In genomic region chr10:113704637-113705343, GRCh38 we compare ENCODE assay signal across 9 cellular contexts. TPM values are rescaled to one million over a fixed set of nuclear protein-coding genes. Genes with fewer than 3 reads are reported as not detected.
DNase-seq lines count a peak whose midpoint lies in the region; ATAC-seq and TF ChIP-seq lines count a peak whose summit lies in the region.
"Had no signal": no experiment of that assay in that cellular context is flagged by ENCODE, and none has a peak within 500 bp of the region (broad histone marks: within the 10 kb centered on the region; RNA-seq: fewer than 3 reads in every experiment).

No MANE protein-coding gene starts in this region.

- TF ChIP-seq CTCF in WTC11 (IDR thresholded peaks at IDR 0.05) (no peak), sigmoid colon (IDR thresholded peaks at IDR 0.05) (peak in 3 of 4 experiments; percentile 55 to 63 (median 58))

- H3K36me3 Mint-ChIP-seq in WTC11: no peaks in the 10 kb centered on the region

- H3K9me3 ChIP-seq in sigmoid colon: no peaks in the 10 kb centered on the region

- POLR2A ChIA-PET in WTC11 (lab: Charles Lee): no interaction called here

- H3K27me3 Mint-ChIP-seq in WTC11 (ENCODE audit: low read depth): no peaks in the 10 kb centered on the region
- H3K27me3 Mint-ChIP-seq: activated naive CD8-positive, alpha-beta T cell treated with anti-CD3 and anti-CD28 coated beads, Interleukin-2, amount 10 ng/mL, durations not matched to agents 7 days and 5 days had no signal

- WGBS in sigmoid colon, 2 donors: 42 to 61% methylated on average over 6 of the region's 6 CpGs

- peak; percentile 14 for DNase-seq in activated CD4-positive, alpha-beta T cell treated with anti-CD3 and anti-CD28 coated beads for 48 hours
- no peak for DNase-seq in activated CD4-positive, alpha-beta T cell treated with anti-CD3 and anti-CD28 coated beads for 1 hour
- DNase-seq in Kasumi-1 (lab: John Stamatoyannopoulos, UW): peak; percentile 54 to 75
- no peak for DNase-seq in WTC11 (ENCODE audit: low spot score)
- DNase-seq in Right ventricle myocardium superior: no peak
- DNase-seq in sigmoid colon: no peak
- no peak for DNase-seq in T-helper 9 cell
- DNase-seq: activated naive CD8-positive, alpha-beta T cell treated with anti-CD3 and anti-CD28 coated beads, Interleukin-2, amount 10 ng/mL, durations not matched to agents 7 days and 5 days had no signal

- intact Hi-C loops in Right ventricle myocardium superior (cut with DNase I): loop anchor here (5.0 kb wide), 1 partner anchor 398 kb away; no protein-coding TSS in a partner anchor
- intact Hi-C loops in sigmoid colon (cut with DNase I): loop anchor here (5.0 kb wide), 3 partner anchors 93 to 398 kb away; partner anchors contain the start of genes DCLRE1A and NHLRC2

- no peak overlapping the region for H3K27ac ChIP-seq in sigmoid colon

- H3K27ac Mint-ChIP-seq in WTC11: no peak overlapping the region
- H3K27ac Mint-ChIP-seq: activated naive CD8-positive, alpha-beta T cell treated with anti-CD3 and anti-CD28 coated beads, Interleukin-2, amount 10 ng/mL, durations not matched to agents 7 days and 5 days had no signal

- no peak for TF ChIP-seq EP300 in sigmoid colon (IDR thresholded peaks at IDR 0.05)

- no peak overlapping the region for H3K4me3 Mint-ChIP-seq in WTC11
- H3K4me3 Mint-ChIP-seq: activated naive CD8-positive, alpha-beta T cell treated with anti-CD3 and anti-CD28 coated beads, Interleukin-2, amount 10 ng/mL, durations not matched to agents 7 days and 5 days had no signal

- no peak overlapping the region for H3K4me3 ChIP-seq in sigmoid colon

- CTCF ChIA-PET in WTC11 (lab: Charles Lee): interaction anchor here (0.6 to 1.7 kb wide), 5 partner anchors 15 to 396 kb away, joined by 3 to 9 read pairs (median 4); partner anchors contain the start of gene CASP7

- H3K4me1 ChIP-seq in sigmoid colon: peaks cover 0 to 37% (median 26%) of the 10 kb centered on the region in 4 donors

- no peaks in the 10 kb centered on the region for H3K9me3 Mint-ChIP-seq in WTC11
- H3K9me3 Mint-ChIP-seq: activated naive CD8-positive, alpha-beta T cell treated with anti-CD3 and anti-CD28 coated beads, Interleukin-2, amount 10 ng/mL, durations not matched to agents 7 days and 5 days had no signal

- no peaks in the 10 kb centered on the region for H3K27me3 ChIP-seq in sigmoid colon

- ATAC-seq in WTC11 (peak; percentile 69), Right ventricle myocardium superior (ENCODE audit: poor library complexity) (peak; percentile 52), GM21737 (IDR thresholded peaks at IDR 0.05; ENCODE audit: unreplicated experiment) (no peak)

- TF ChIP-seq POLR2A in sigmoid colon (IDR thresholded peaks at IDR 0.05): no peak

- H3K4me1 Mint-ChIP-seq in WTC11: peaks cover 41% of the 10 kb centered on the region

- peaks cover 0 to 7% (median 0%) of the 10 kb centered on the region in 4 donors for H3K36me3 ChIP-seq in sigmoid colon

TF ChIP-seq in WTC11, 78 proteins besides CTCF, POLR2A, EP300 and RAD21:
- TF ChIP-seq JUN (CRISPR knock-in tag; IDR thresholded peaks at IDR 0.05) (no peak), HMGXB4 (CRISPR knock-in tag; IDR thresholded peaks at IDR 0.05) (no peak), FOXJ3 (CRISPR knock-in tag; IDR thresholded peaks at IDR 0.05; ENCODE audit: borderline replicate concordance) (no peak), HMGA2 (CRISPR knock-in tag; IDR thresholded peaks at IDR 0.05) (no peak), PRDM15 (CRISPR knock-in tag; IDR thresholded peaks at IDR 0.05) (no peak), NFATC4 (CRISPR knock-in tag; IDR thresholded peaks at IDR 0.05) (no peak), ZNF396 (CRISPR knock-in tag; IDR thresholded peaks at IDR 0.05; ENCODE audit: borderline replicate concordance) (no peak)

RNA-seq across cellular contexts. Expression of gene CASP7, which starts 25.1 kb away (rescaled TPM):
- total RNA-seq in WTC11 (2021) (4.7 to 6.0 TPM (median 4.7 TPM) in 3 replicates), Right ventricle myocardium superior (12.9 TPM), sigmoid colon (10 to 100 TPM; 11.4 to 17.8 (median 14.5) TPM)
- polyA plus RNA-seq in sigmoid colon: 100 to 1,000 TPM in 2 of 3 donors, 10 to 100 TPM in 1; 86.0 to 338 (median 178) TPM

RNA-seq across cellular contexts. Expression of gene NRAP, which starts 40.9 kb away (rescaled TPM):
- total RNA-seq in WTC11 (2021): not detected in 3 replicates
- 754 TPM for total RNA-seq in Right ventricle myocardium superior
- total RNA-seq in sigmoid colon: not detected
- polyA plus RNA-seq in sigmoid colon: 1 to 10 TPM in 1 of 3 donors, under 1 TPM in 2; 0.41 to 1.2 (median 0.46) TPM
- total RNA-seq: activated naive CD8-positive, alpha-beta T cell treated with anti-CD3 and anti-CD28 coated beads, Interleukin-2, amount 10 ng/mL, durations not matched to agents 7 days and 5 days had no signal

RNA-seq across cellular contexts. Expression of gene PLEKHS1, which starts 46.7 kb away (rescaled TPM):
- total RNA-seq in WTC11 (2021) (not detected in 3 replicates), Right ventricle myocardium superior (not detected), sigmoid colon (not detected)
- 10 to 100 TPM in 1 of 3 donors, 1 to 10 TPM in 2; 1.4 to 11.0 (median 3.6) TPM for polyA plus RNA-seq in sigmoid colon
- total RNA-seq: activated naive CD8-positive, alpha-beta T cell treated with anti-CD3 and anti-CD28 coated beads, Interleukin-2, amount 10 ng/mL, durations not matched to agents 7 days and 5 days had no signal

Comparison
In these comparisons a context has a peak if more than half of its experiments do, and no peak if none do; other contexts are left out.
1. DNase-seq: peak in activated CD4-positive, alpha-beta T cell treated with anti-CD3 and anti-CD28 coated beads for 48 hours (single experiment) and Kasumi-1 (2 of 2); none in activated CD4-positive, alpha-beta T cell treated with anti-CD3 and anti-CD28 coated beads for 1 hour (single experiment), WTC11 (single experiment), Right ventricle myocardium superior (single experiment), sigmoid colon (single experiment) and T-helper 9 cell (single experiment).
2. RNA of gene NRAP, which starts 40.9 kb away (total RNA-seq): 754 TPM in Right ventricle myocardium superior (single experiment); not detected in WTC11 and not detected in sigmoid colon; every median in the first group is over 100 times any median in the second.